Comparison of ENCODE assay signal across 1 cellular context in genomic region chr14:105398726-105399440, GRCh38.
TF ChIP-seq lines count a peak whose summit lies in the region.

No MANE protein-coding gene starts in this region.

TF ChIP-seq in HepG2, 621 proteins besides CTCF, POLR2A, EP300 and RAD21 (continued from another document and continues in another):
- peak; percentile 51; the same call in 1 of the 2 replicates for TF ChIP-seq THAP9 (CRISPR knock-in tag; IDR thresholded peaks at IDR 0.05; ENCODE audit: borderline replicate concordance)
- TF ChIP-seq ZNF557 (CRISPR knock-in tag; IDR thresholded peaks at IDR 0.05), result no peak; the same call in 1 of the 2 replicates
- TF ChIP-seq ZNF446 (CRISPR knock-in tag; IDR thresholded peaks at IDR 0.05), result peak; percentile 80; the same call in 1 of the 2 replicates
- TF ChIP-seq MXD4 (CRISPR knock-in tag; IDR thresholded peaks at IDR 0.05), result peak; percentile 81
- peak; percentile 59; the same call in 1 of the 2 replicates for TF ChIP-seq ZNF709 (CRISPR knock-in tag; IDR thresholded peaks at IDR 0.05)
- no peak for TF ChIP-seq NCOA2 (CRISPR knock-in tag; IDR thresholded peaks at IDR 0.05)
- TF ChIP-seq ZNF34 (CRISPR knock-in tag; IDR thresholded peaks at IDR 0.05; ENCODE audit: borderline replicate concordance), result no peak
- TF ChIP-seq MYC (CRISPR knock-in tag; IDR thresholded peaks at IDR 0.05; ENCODE audit: borderline replicate concordance), result peak; percentile 92
- TF ChIP-seq KLF11 (CRISPR knock-in tag; IDR thresholded peaks at IDR 0.05), result no peak
- no peak for TF ChIP-seq ATM (IDR thresholded peaks at IDR 0.05; ENCODE audit: borderline replicate concordance)
- TF ChIP-seq ZBTB49 (CRISPR knock-in tag; IDR thresholded peaks at IDR 0.05; ENCODE audit: borderline replicate concordance), result peak; percentile 61; the same call in 1 of the 2 replicates
- no peak for TF ChIP-seq PRPF4 (IDR thresholded peaks at IDR 0.05; ENCODE audit: low read depth, low read length, poor library complexity, severe bottlenecking)
- peak; percentile 52; the same call in 1 of the 2 replicates for TF ChIP-seq MTF1 (CRISPR knock-in tag; IDR thresholded peaks at IDR 0.05)
- no peak for TF ChIP-seq ZKSCAN1 (IDR thresholded peaks at IDR 0.05; ENCODE audit: low read length)
- TF ChIP-seq ZSCAN9 (CRISPR knock-in tag; IDR thresholded peaks at IDR 0.05; ENCODE audit: borderline replicate concordance), result peak; percentile 42; the same call in 1 of the 2 replicates
- peak; percentile 53; the same call in 1 of the 2 replicates for TF ChIP-seq ZNF318 (CRISPR knock-in tag; IDR thresholded peaks at IDR 0.05)
- no peak; the same call in 1 of the 2 replicates for TF ChIP-seq PAX8 (CRISPR knock-in tag; IDR thresholded peaks at IDR 0.05; ENCODE audit: borderline replicate concordance)
- no peak; the same call in 1 of the 2 replicates for TF ChIP-seq ZNF776 (CRISPR knock-in tag; IDR thresholded peaks at IDR 0.05)
- TF ChIP-seq ZNF780A (CRISPR knock-in tag; IDR thresholded peaks at IDR 0.05), result 0 out of 2 replicates have a peak, but pooled peaks have one; percentile 60
- 0 out of 2 replicates have a peak, but pooled peaks have one; percentile 30 for TF ChIP-seq ZNF296 (CRISPR knock-in tag; conservative IDR thresholded peaks at IDR 0.05)
- no peak; the same call in 1 of the 2 replicates for TF ChIP-seq FOXO1 (CRISPR knock-in tag; IDR thresholded peaks at IDR 0.05)
- TF ChIP-seq HOXA9 (CRISPR knock-in tag; IDR thresholded peaks at IDR 0.05; ENCODE audit: borderline replicate concordance), result no peak; the same call in 1 of the 2 replicates
- peak; percentile 85 for TF ChIP-seq ZNF605 (CRISPR knock-in tag; IDR thresholded peaks at IDR 0.05)
- no peak for TF ChIP-seq SP140L (CRISPR knock-in tag; IDR thresholded peaks at IDR 0.05; ENCODE audit: borderline replicate concordance)
- TF ChIP-seq PBX2 (CRISPR knock-in tag; IDR thresholded peaks at IDR 0.05), result no peak
- peak; percentile 83 for TF ChIP-seq MXD1 (CRISPR knock-in tag; IDR thresholded peaks at IDR 0.05)
- TF ChIP-seq ZBTB10 (CRISPR knock-in tag; IDR thresholded peaks at IDR 0.05; ENCODE audit: borderline replicate concordance), result no peak
- TF ChIP-seq ZNF646 (CRISPR knock-in tag; IDR thresholded peaks at IDR 0.05), result 0 out of 2 replicates have a peak, but pooled peaks have one; percentile 21
- TF ChIP-seq STAG1 (CRISPR knock-in tag; IDR thresholded peaks at IDR 0.05), result no peak
- TF ChIP-seq FOXP1 (IDR thresholded peaks at IDR 0.05), result no peak
- no peak for TF ChIP-seq FOXP1 (CRISPR knock-in tag; IDR thresholded peaks at IDR 0.05)
